In genomic region chr21:17348357-17348756, GRCh38 we compare ENCODE assay signal across 8 cellular contexts.
"Had no signal": no experiment of that assay in that cellular context is flagged by ENCODE, and none has a peak within 500 bp of the region (broad histone marks: within the 10 kb centered on the region; RNA-seq: fewer than 3 reads in every experiment).

No MANE protein-coding gene starts in this region.

- FAIRE-seq: G401.6, GM12878, GM12891, GM12892, GM18507, GM19239 had no signal

- DNase-seq: GDM1, GF-D8 had no signal

- H3K4me3 ChIP-seq: GM12878 had no signal

- ATAC-seq: GM12878 had no signal
